ENCODE assay signal across 1 cellular context in the genomic region with DNA sequence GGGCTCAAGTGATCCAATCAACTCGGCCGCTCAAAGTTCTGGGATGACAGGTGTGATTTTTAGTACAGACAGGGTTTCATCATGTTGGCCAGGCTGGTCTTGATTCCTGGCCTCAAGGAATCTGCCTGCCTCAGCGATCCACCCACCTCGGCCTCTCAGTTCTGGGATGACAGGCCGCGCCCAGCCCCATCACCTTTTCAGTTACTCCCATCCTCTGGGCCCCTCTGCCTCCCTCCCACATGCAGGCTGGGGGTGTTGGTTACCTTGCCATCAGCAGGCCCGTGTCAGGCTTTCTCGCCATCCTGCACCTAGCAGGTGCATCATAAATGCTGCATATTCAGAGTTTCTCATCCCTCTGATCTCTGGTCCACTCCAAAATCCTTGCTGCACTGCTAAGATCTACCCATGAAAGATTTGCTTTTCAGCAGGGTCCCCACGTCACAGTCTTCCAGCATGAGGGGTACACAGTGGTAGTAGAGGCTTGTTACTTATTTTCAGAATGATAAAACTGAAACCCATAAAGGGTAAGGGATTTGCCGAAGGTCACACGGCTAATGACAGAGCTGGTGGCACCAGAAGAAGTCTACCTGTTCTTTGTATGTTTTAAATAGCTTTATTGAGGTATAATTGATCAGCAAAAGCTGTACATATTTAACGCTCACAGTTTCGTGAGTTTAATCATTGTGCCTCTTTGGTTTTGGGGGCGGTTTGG.
A peak's percentile ranks its signal among the peaks of the same experiment; 100 is the strongest.
TF ChIP-seq lines count a peak whose summit lies in the region.

No MANE protein-coding gene starts in this region.

TF ChIP-seq in GM12878, 131 proteins besides CTCF, POLR2A, EP300 and RAD21:
- TF ChIP-seq CREM (IDR thresholded peaks at IDR 0.05; ENCODE audit: low read depth) (0 out of 2 replicates have a peak, but pooled peaks have one; percentile 21), GABPA (IDR thresholded peaks at IDR 0.05; ENCODE audit: low read depth) (no peak), IKZF1 (conservative IDR thresholded peaks at IDR 0.05) (0 out of 2 replicates have a peak, but pooled peaks have one; percentile 20), POU2F2 (IDR thresholded peaks at IDR 0.05; ENCODE audit: borderline replicate concordance, low read depth, low read length) (no peak), MTA2 (IDR thresholded peaks at IDR 0.05; ENCODE audit: low read depth) (peak; percentile 85), NR2F1 (conservative IDR thresholded peaks at IDR 0.05) (peak; percentile 89), ZNF217 (IDR thresholded peaks at IDR 0.05) (no peak), KDM1A (IDR thresholded peaks at IDR 0.05; ENCODE audit: borderline replicate concordance) (no peak), SRF (IDR thresholded peaks at IDR 0.05; ENCODE audit: low read depth in 2 of 2, low read length in 2 of 2) (no peak), WRNIP1 (IDR thresholded peaks at IDR 0.05; ENCODE audit: borderline replicate concordance, low read depth, low read length) (no peak), SMAD5 (IDR thresholded peaks at IDR 0.05; ENCODE audit: low read depth) (no peak), NBN (IDR thresholded peaks at IDR 0.05) (no peak), YY1 (IDR thresholded peaks at IDR 0.05; ENCODE audit: low read depth, low read length) (no peak), SIN3A (IDR thresholded peaks at IDR 0.05; ENCODE audit: low read depth, low read length) (no peak)
- TF ChIP-seq, protein P1, sequence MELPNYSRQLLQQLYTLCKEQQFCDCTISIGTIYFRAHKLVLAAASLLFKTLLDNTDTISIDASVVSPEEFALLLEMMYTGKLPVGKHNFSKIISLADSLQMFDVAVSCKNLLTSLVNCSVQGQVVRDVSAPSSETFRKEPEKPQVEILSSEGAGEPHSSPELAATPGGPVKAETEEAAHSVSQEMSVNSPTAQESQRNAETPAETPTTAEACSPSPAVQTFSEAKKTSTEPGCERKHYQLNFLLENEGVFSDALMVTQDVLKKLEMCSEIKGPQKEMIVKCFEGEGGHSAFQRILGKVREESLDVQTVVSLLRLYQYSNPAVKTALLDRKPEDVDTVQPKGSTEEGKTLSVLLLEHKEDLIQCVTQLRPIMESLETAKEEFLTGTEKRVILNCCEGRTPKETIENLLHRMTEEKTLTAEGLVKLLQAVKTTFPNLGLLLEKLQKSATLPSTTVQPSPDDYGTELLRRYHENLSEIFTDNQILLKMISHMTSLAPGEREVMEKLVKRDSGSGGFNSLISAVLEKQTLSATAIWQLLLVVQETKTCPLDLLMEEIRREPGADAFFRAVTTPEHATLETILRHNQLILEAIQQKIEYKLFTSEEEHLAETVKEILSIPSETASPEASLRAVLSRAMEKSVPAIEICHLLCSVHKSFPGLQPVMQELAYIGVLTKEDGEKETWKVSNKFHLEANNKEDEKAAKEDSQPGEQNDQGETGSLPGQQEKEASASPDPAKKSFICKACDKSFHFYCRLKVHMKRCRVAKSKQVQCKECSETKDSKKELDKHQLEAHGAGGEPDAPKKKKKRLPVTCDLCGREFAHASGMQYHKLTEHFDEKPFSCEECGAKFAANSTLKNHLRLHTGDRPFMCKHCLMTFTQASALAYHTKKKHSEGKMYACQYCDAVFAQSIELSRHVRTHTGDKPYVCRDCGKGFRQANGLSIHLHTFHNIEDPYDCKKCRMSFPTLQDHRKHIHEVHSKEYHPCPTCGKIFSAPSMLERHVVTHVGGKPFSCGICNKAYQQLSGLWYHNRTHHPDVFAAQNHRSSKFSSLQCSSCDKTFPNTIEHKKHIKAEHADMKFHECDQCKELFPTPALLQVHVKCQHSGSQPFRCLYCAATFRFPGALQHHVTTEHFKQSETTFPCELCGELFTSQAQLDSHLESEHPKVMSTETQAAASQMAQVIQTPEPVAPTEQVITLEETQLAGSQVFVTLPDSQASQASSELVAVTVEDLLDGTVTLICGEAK (IDR thresholded peaks at IDR 0.05; ENCODE audit: borderline replicate concordance): peak; percentile 41; the same call in 1 of the 2 replicates
- TF ChIP-seq, protein P2, sequence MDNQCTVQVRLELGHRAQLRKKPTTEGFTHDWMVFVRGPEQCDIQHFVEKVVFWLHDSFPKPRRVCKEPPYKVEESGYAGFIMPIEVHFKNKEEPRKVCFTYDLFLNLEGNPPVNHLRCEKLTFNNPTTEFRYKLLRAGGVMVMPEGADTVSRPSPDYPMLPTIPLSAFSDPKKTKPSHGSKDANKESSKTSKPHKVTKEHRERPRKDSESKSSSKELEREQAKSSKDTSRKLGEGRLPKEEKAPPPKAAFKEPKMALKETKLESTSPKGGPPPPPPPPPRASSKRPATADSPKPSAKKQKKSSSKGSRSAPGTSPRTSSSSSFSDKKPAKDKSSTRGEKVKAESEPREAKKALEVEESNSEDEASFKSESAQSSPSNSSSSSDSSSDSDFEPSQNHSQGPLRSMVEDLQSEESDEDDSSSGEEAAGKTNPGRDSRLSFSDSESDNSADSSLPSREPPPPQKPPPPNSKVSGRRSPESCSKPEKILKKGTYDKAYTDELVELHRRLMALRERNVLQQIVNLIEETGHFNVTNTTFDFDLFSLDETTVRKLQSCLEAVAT (IDR thresholded peaks at IDR 0.05): no peak
TF ChIP-seq in GM12878: peak in this region for 5.
